In genomic region chr1:216626394-216627067, GRCh38 we compare ENCODE assay signal across 20 cellular contexts.
DNase-seq lines count a peak whose midpoint lies in the region; ATAC-seq and TF ChIP-seq lines count a peak whose summit lies in the region.
"Had no signal": no experiment of that assay in that cellular context is flagged by ENCODE, and none has a peak within 500 bp of the region (broad histone marks: within the 10 kb centered on the region; RNA-seq: fewer than 3 reads in every experiment).

No MANE protein-coding gene starts in this region.

- peak overlapping the region; percentile 58 for H3K27ac ChIP-seq in psoas muscle
- H3K27ac ChIP-seq in vagina, result no peak overlapping the region
- H3K27ac ChIP-seq: epithelial cell of prostate, HL-60, testis had no signal

- ATAC-seq in psoas muscle (peak; percentile 72 to 97 (median 85)), GM18520 (IDR thresholded peaks at IDR 0.05; ENCODE audit: unreplicated experiment) (no peak), HG02973 (IDR thresholded peaks at IDR 0.05; ENCODE audit: unreplicated experiment) (no peak)
- ATAC-seq: CD8-positive, alpha-beta T cell had no signal

- 53 to 60% (median 55%) methylated on average over 6 of the region's 6 CpGs for WGBS in psoas muscle, 3 donors

- DNase-seq in ELR (ENCODE audit: low read depth) (peak; percentile 25), MG63 (peak; percentile 45), amniotic stem cell (lab: John Stamatoyannopoulos, UW) (peak; percentile 10), psoas muscle (peak in 1 of 2 donors; percentile 12), vagina (ENCODE audit: extremely low spot score in 2 of 2) (no peak), NCI-H748 (lab: John Stamatoyannopoulos, UW; ENCODE audit: unreplicated experiment) (no peak)
- DNase-seq: activated CD4-positive, alpha-beta T cell treated with anti-CD3 and anti-CD28 coated beads, Interleukin-2, amount 10 ng/mL, durations not matched to agents 24 days and 14 days; CD8-positive, alpha-beta T cell; GOT3; NCI-H1417; NCI-H526; small intestine; stimulated activated naive CD4-positive, alpha-beta T cell; SW 1271; testis had no signal

- H3K27me3 ChIP-seq in MG63 (no peaks in the 10 kb centered on the region), psoas muscle (ENCODE audit: insufficient read depth in 3 of 3, low read length in 2 of 3) (no peaks in the 10 kb centered on the region), vagina (no peaks in the 10 kb centered on the region)
- H3K27me3 ChIP-seq: testis had no signal

- H3K4me1 ChIP-seq in psoas muscle (peaks cover 3% of the 10 kb centered on the region), vagina (no peaks in the 10 kb centered on the region)
- H3K4me1 ChIP-seq: testis had no signal

- TF ChIP-seq CTCF in psoas muscle (IDR thresholded peaks at IDR 0.05) (no peak), vagina (IDR thresholded peaks at IDR 0.05) (no peak)

- H3K9me3 ChIP-seq in MG63 (no peaks in the 10 kb centered on the region), psoas muscle (no peaks in the 10 kb centered on the region), vagina (no peaks in the 10 kb centered on the region)
- H3K9me3 ChIP-seq: testis had no signal

- intact Hi-C loops in psoas muscle (cut with DNase I), result no loop called here
- intact Hi-C loops in vagina (cut with DNase I), result no loop called here

- H3K4me3 ChIP-seq in MG63, result no peak overlapping the region
- no peak overlapping the region for H3K4me3 ChIP-seq in psoas muscle
- H3K4me3 ChIP-seq in vagina, result no peak overlapping the region
- H3K4me3 ChIP-seq: lung, testis had no signal

- TF ChIP-seq POLR2A in vagina (IDR thresholded peaks at IDR 0.05), result no peak

- H3K36me3 ChIP-seq in MG63 (no peaks in the 10 kb centered on the region), psoas muscle (ENCODE audit: insufficient read depth in 1 of 2, low read depth in 1 of 2) (no peaks in the 10 kb centered on the region), vagina (no peaks in the 10 kb centered on the region)

Comparison
In these comparisons a context has a peak if more than half of its experiments do, and no peak if none do; other contexts are left out.
1. DNase-seq: peak in ELR (single experiment), MG63 (single experiment) and amniotic stem cell (single experiment); none in vagina (0 of 2) and NCI-H748 (single experiment).
2. ATAC-seq: peak in psoas muscle (4 of 4); none in GM18520 (single experiment) and HG02973 (single experiment).